In the genomic region with DNA sequence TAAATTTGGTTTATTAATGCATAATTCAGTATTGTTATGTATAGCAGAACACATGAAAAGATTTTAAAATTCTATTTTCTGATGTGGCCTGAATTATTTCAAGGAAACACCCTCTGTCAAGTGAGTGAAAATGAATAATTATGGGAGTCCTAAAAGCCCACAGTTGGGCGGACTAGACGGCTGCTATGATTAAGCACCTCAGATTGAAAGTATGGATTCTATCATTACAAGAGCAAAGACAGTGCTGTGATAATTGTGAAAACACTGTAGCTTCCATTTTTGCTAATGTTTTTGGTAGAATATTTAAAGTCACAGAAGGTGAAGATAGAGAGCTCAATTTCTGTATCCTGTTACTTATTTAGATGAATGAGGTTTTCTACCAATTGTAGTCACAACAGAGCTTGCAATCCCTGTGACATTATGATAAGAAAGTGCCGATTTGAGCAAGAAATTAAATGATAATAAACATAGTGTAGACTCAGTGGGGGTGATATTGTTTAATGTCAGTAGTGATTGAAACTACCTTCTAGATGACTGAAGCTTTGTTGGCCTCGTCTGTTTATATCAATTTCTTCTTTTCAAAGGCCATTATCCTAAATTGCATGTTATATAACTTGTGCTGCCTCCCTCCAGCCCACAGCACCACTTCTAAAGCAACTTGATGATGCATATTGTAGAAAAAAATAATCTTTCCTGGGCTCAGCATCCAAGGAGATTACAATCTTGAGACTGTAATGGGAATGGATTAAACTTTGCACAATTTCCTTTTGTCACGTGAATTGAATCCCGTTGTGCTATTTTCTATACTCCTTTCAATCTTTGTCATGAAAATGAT, we compare ENCODE assay signal across 18 cellular contexts.
DNase-seq lines count a peak whose midpoint lies in the region; ATAC-seq lines count a peak whose summit lies in the region.
"Had no signal": no experiment of that assay in that cellular context is flagged by ENCODE, and none has a peak within 500 bp of the region (broad histone marks: within the 10 kb centered on the region; RNA-seq: fewer than 3 reads in every experiment).

No MANE protein-coding gene starts in this region.

- no peak for DNase-seq in activated CD4-positive, CD25-positive, alpha-beta regulatory T cell (lab: John Stamatoyannopoulos, UW)
- peak in 1 of 3 donors; percentile 26 for DNase-seq in CD4-positive, CD25-positive, alpha-beta regulatory T cell
- DNase-seq in NCI-H69 (lab: John Stamatoyannopoulos, UW) (peak; percentile 86), left ventricle myocardium superior (no peak), epidermal melanocyte (ENCODE audit: insufficient read length, low spot score) (no peak)
- DNase-seq in naive thymus-derived CD8-positive, alpha-beta T cell: peak in 1 of 10 donors; percentile 12
- DNase-seq: activated CD4-positive, alpha-beta T cell treated with anti-CD3 and anti-CD28 coated beads for 4 hours; activated naive CD8-positive, alpha-beta T cell treated with anti-CD3 and anti-CD28 coated beads, Interleukin-2, amount 10 ng/mL, durations not matched to agents 7 days and 5 days; activated T-cell treated with anti-CD3 and anti-CD28 coated beads for 4 hours; BE2C; heart left ventricle; left lung; midbrain; NCI-H1092 treated with DMSO at 0.1 percent for 48 hours; NCI-H774 had no signal

- peak overlapping the region; percentile 2 to 35 (median 8) for H3K4me3 Mint-ChIP-seq in CD4-positive, CD25-positive, alpha-beta regulatory T cell
- peak overlapping the region in 8 of 10 donors; percentile 30 to 77 (median 52) for H3K4me3 Mint-ChIP-seq in naive thymus-derived CD8-positive, alpha-beta T cell
- H3K4me3 Mint-ChIP-seq: activated naive CD8-positive, alpha-beta T cell treated with anti-CD3 and anti-CD28 coated beads, Interleukin-2, amount 10 ng/mL, durations not matched to agents 7 days and 5 days had no signal

- intact Hi-C loops in left ventricle myocardium superior (cut with micrococcal nuclease): no loop called here

- no peaks in the 10 kb centered on the region for H3K9me3 ChIP-seq in CD4-positive, CD25-positive, alpha-beta regulatory T cell (ENCODE audit: control insufficient read depth in 2 of 2, low read length in 2 of 2)
- H3K9me3 ChIP-seq: BE2C, left lung, neutrophil had no signal

- peak; percentile 83 to 93 for ATAC-seq in activated CD4-positive, CD25-positive, alpha-beta regulatory T cell treated with anti-CD3 and anti-CD28 coated beads, Interleukin-2, amount 50 U/mL, for 24 hours
- ATAC-seq in CD4-positive, CD25-positive, alpha-beta regulatory T cell (ENCODE audit: low read depth in 2 of 2): no peak
- peak in 1 of 2 donors; percentile 44 for ATAC-seq in naive thymus-derived CD8-positive, alpha-beta T cell
- ATAC-seq in left ventricle myocardium superior (no peak), GM21515 (IDR thresholded peaks at IDR 0.05; ENCODE audit: unreplicated experiment) (no peak)
- ATAC-seq: heart left ventricle, left lung had no signal

- H3K27ac Mint-ChIP-seq in CD4-positive, CD25-positive, alpha-beta regulatory T cell: peak overlapping the region in 2 of 3 donors; percentile 21 to 39
- peak overlapping the region; percentile 4 to 90 (median 58) for H3K27ac Mint-ChIP-seq in naive thymus-derived CD8-positive, alpha-beta T cell
- H3K27ac Mint-ChIP-seq: activated naive CD8-positive, alpha-beta T cell treated with anti-CD3 and anti-CD28 coated beads, Interleukin-2, amount 10 ng/mL, durations not matched to agents 7 days and 5 days had no signal

- no peaks in the 10 kb centered on the region for H3K27me3 ChIP-seq in CD4-positive, CD25-positive, alpha-beta regulatory T cell (ENCODE audit: control insufficient read depth, insufficient read depth, low read length)
- H3K27me3 ChIP-seq: BE2C, heart left ventricle, left lung, neutrophil had no signal

- H3K27ac ChIP-seq in CD4-positive, CD25-positive, alpha-beta regulatory T cell (ENCODE audit: insufficient read depth, low read length, poor library complexity, severe bottlenecking): peak overlapping the region; percentile 10
- H3K27ac ChIP-seq: heart left ventricle, left lung, neutrophil had no signal

- H3K27me3 Mint-ChIP-seq in CD4-positive, CD25-positive, alpha-beta regulatory T cell: no peaks in the 10 kb centered on the region
- H3K27me3 Mint-ChIP-seq in naive thymus-derived CD8-positive, alpha-beta T cell: no peaks in the 10 kb centered on the region
- H3K27me3 Mint-ChIP-seq: activated naive CD8-positive, alpha-beta T cell treated with anti-CD3 and anti-CD28 coated beads, Interleukin-2, amount 10 ng/mL, durations not matched to agents 7 days and 5 days had no signal

- H3K4me1 Mint-ChIP-seq in CD4-positive, CD25-positive, alpha-beta regulatory T cell: peaks cover 15 to 39% (median 22%) of the 10 kb centered on the region in 4 donors
- peaks cover 9 to 35% (median 28%) of the 10 kb centered on the region in 4 donors for H3K4me1 Mint-ChIP-seq in naive thymus-derived CD8-positive, alpha-beta T cell

- peak overlapping the region; percentile 43 for H3K4me3 ChIP-seq in CD4-positive, CD25-positive, alpha-beta regulatory T cell (ENCODE audit: low read depth, low read length)
- H3K4me3 ChIP-seq: heart left ventricle, left lung had no signal

- H3K9me3 Mint-ChIP-seq in CD4-positive, CD25-positive, alpha-beta regulatory T cell: peaks cover 0 to 2% (median 0%) of the 10 kb centered on the region in 7 donors
- H3K9me3 Mint-ChIP-seq in naive thymus-derived CD8-positive, alpha-beta T cell: peaks cover 0 to 6% (median 0%) of the 10 kb centered on the region in 9 donors

- peaks cover 6% of the 10 kb centered on the region for H3K36me3 Mint-ChIP-seq in CD4-positive, CD25-positive, alpha-beta regulatory T cell
- peaks cover 0 to 3% (median under 1%) of the 10 kb centered on the region in 3 donors for H3K36me3 Mint-ChIP-seq in naive thymus-derived CD8-positive, alpha-beta T cell

- POLR2A ChIA-PET in naive thymus-derived CD8-positive, alpha-beta T cell (lab: Charles Lee): interaction anchor here (1.2 kb wide), 1 partner anchor 10 kb away, joined by 4 read pairs; no protein-coding TSS in a partner anchor

- no peaks in the 10 kb centered on the region for H3K36me3 ChIP-seq in CD4-positive, CD25-positive, alpha-beta regulatory T cell (ENCODE audit: control insufficient read depth, insufficient read depth, low read length)
- H3K36me3 ChIP-seq: BE2C, heart left ventricle, left lung, neutrophil had no signal

- peaks cover 12% of the 10 kb centered on the region for H3K4me1 ChIP-seq in CD4-positive, CD25-positive, alpha-beta regulatory T cell (ENCODE audit: control insufficient read depth, insufficient read depth, low read length, poor library complexity, severe bottlenecking)
- H3K4me1 ChIP-seq: BE2C, heart left ventricle, left lung had no signal

Comparison
In these comparisons a context has a peak if more than half of its experiments do, and no peak if none do; other contexts are left out.
1. ATAC-seq: peak in activated CD4-positive, CD25-positive, alpha-beta regulatory T cell treated with anti-CD3 and anti-CD28 coated beads, Interleukin-2, amount 50 U/mL, for 24 hours (2 of 2); none in CD4-positive, CD25-positive, alpha-beta regulatory T cell (0 of 2), left ventricle myocardium superior (single experiment) and GM21515 (single experiment).